In genomic region chr6:109187399-109188114, GRCh38 we compare ENCODE assay signal across 8 cellular contexts.
DNase-seq lines count a peak whose midpoint lies in the region; ATAC-seq, FAIRE-seq and TF ChIP-seq lines count a peak whose summit lies in the region.
"Had no signal": no experiment of that assay in that cellular context is flagged by ENCODE, and none has a peak within 500 bp of the region (broad histone marks: within the 10 kb centered on the region; RNA-seq: fewer than 3 reads in every experiment).

No MANE protein-coding gene starts in this region.

- no peaks in the 10 kb centered on the region for H3K4me1 ChIP-seq in body of pancreas
- peaks cover 2 to 6% of the 10 kb centered on the region in 2 donors for H3K4me1 ChIP-seq in kidney (ENCODE audit: control insufficient read depth in 1 of 2, insufficient read depth in 1 of 2, low read depth in 1 of 2, low read length in 2 of 2)

- intact Hi-C loops in body of pancreas (cut with DNase I) (loop anchor here (10.0 kb wide), 1 partner anchor 187 kb away; no protein-coding TSS in a partner anchor), kidney (cut with DNase I) (loop anchor here (10.0 kb wide), 1 partner anchor 197 kb away; the partner anchor contains the start of gene CD164)

- ATAC-seq in body of pancreas = peak; percentile 93
- no peak for ATAC-seq in GM21576 (IDR thresholded peaks at IDR 0.05; ENCODE audit: unreplicated experiment)

- TF ChIP-seq CTCF in GM12865 (IDR thresholded peaks at IDR 0.05; ENCODE audit: insufficient read depth, low read depth, low read length, missing control alignments) (peak; percentile 88), NB4 (IDR thresholded peaks at IDR 0.05; ENCODE audit: low read depth, low read length) (peak; percentile 97), body of pancreas (IDR thresholded peaks at IDR 0.05) (peak; percentile 82 to 94 (median 89)), kidney (IDR thresholded peaks at IDR 0.05; ENCODE audit: borderline replicate concordance, extremely low read depth, insufficient read depth) (peak; percentile 95)

- no peak for TF ChIP-seq POLR2A in NB4 (IDR thresholded peaks at IDR 0.05; ENCODE audit: extremely low read depth, insufficient read length)
- TF ChIP-seq POLR2A in body of pancreas (IDR thresholded peaks at IDR 0.05) = no peak

- WGBS in body of pancreas, 2 donors = 11% methylated on average over 5 of the region's 5 CpGs

- DNase-seq in GM12865 (ENCODE audit: low read depth) (peak; percentile 63), NB4 (ENCODE audit: low read depth) (peak; percentile 60), UCSD-AML1 (lab: John Stamatoyannopoulos, UW; ENCODE audit: unreplicated experiment) (peak; percentile 42), body of pancreas (peak; percentile 65 to 76 (median 70)), kidney (no peak)
- peak; percentile 64 to 67 for DNase-seq in stimulated activated CD4-positive, alpha-beta T cell treated with anti-CD3 and anti-CD28 coated beads, Interleukin-2, amount 100 ng/mL, for 24 hours

- no peak overlapping the region for H3K27ac ChIP-seq in body of pancreas
- no peak overlapping the region for H3K27ac ChIP-seq in kidney (ENCODE audit: low read depth in 2 of 2, low read length in 2 of 2)

- H3K36me3 ChIP-seq in body of pancreas (replicated peaks in 1 of 2; ENCODE audit: insufficient read depth in 1 of 2, low read depth in 2 of 2) = no peaks in the 10 kb centered on the region
- no peaks in the 10 kb centered on the region for H3K36me3 ChIP-seq in kidney (ENCODE audit: control insufficient read depth in 1 of 2, insufficient read depth in 2 of 2, low read length in 2 of 2)

- no peak overlapping the region for H3K4me3 ChIP-seq in GM12865 (ENCODE audit: low read depth, low read length)
- no peak overlapping the region for H3K4me3 ChIP-seq in NB4 (ENCODE audit: low read depth, low read length)
- H3K4me3 ChIP-seq in body of pancreas = no peak overlapping the region
- H3K4me3 ChIP-seq in kidney (ENCODE audit: low read length in 2 of 2) = peak overlapping the region; percentile 8 to 32

- H3K9me3 ChIP-seq in body of pancreas = peaks cover 0 to 6% (median 0%) of the 10 kb centered on the region in 3 donors
- H3K9me3 ChIP-seq in kidney (ENCODE audit: control insufficient read depth in 1 of 2, low read length in 2 of 2) = no peaks in the 10 kb centered on the region

- H3K27me3 ChIP-seq in body of pancreas = no peaks in the 10 kb centered on the region

- peak; percentile 72 for FAIRE-seq in kidney (lab: Jason Lieb, UNC)
- FAIRE-seq: colon had no signal

- H3K9ac ChIP-seq in kidney (ENCODE audit: low read length in 2 of 2) = no peak overlapping the region

Comparison
In these comparisons a context has a peak if more than half of its experiments do, and no peak if none do; other contexts are left out.
1. H3K4me3 ChIP-seq: peak in kidney (2 of 2); none in GM12865 (single experiment), NB4 (single experiment) and body of pancreas (0 of 2).
2. Peak in every context shown above with its lines, with median percentiles within 50 percentile points of each other: CTCF ChIP-seq.